In the genomic region with DNA sequence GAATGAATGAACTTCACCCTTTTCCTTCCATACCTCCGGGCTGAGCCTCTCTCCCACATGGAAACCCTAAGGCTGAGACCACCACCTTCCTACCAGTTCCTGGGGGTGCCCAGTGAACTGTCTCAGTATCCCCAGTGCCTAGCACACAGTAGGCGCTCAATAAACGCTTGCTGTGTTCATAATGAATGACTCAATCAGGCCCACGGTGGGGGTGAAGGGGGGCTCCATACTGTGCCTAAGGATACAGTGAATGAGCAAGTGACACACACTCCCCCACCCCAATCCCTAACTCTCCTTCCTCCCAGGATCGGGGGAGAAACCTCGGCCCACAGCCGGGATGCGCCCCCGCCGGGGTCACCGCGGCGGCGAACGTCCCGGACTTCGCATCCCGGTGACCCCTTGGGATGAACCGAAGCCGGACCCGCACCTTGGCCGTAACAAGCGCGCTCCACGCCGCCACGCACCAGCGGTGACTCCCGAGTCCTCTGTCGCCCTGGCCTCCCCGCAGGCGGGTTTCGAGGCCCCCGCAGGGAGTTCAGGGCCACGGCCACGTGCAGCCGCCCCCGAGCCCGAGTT, we compare ENCODE assay signal across 8 cellular contexts. TPM values are rescaled to one million over a fixed set of nuclear protein-coding genes. Genes with fewer than 3 reads are reported as not detected.
A peak's percentile ranks its signal among the peaks of the same experiment; 100 is the strongest.
DNase-seq lines count a peak whose midpoint lies in the region; ATAC-seq and TF ChIP-seq lines count a peak whose summit lies in the region.

No MANE protein-coding gene starts in this region.

- intact Hi-C loops in activated CD8-positive, alpha-beta T cell treated with anti-CD3 and anti-CD28 coated beads for 36 hours (cut with micrococcal nuclease), result no loop called here
- intact Hi-C loops in testis (cut with DNase I; ENCODE audit: low total_unique reads), result no loop called here
- intact Hi-C loops in adrenal gland (cut with DNase I), result no loop called here

- peak; percentile 7 for ATAC-seq in activated CD8-positive, alpha-beta T cell treated with anti-CD3 and anti-CD28 coated beads for 36 hours
- no peak for ATAC-seq in activated CD8-positive, alpha-beta T cell treated with anti-CD3 and anti-CD28 coated beads, Interleukin-2, amount 10 ng/mL, durations not matched to agents 7 days and 5 days

- H3K36me3 Mint-ChIP-seq in activated CD8-positive, alpha-beta T cell treated with anti-CD3 and anti-CD28 coated beads for 36 hours (ENCODE audit: low read depth), result no peaks in the 10 kb centered on the region
- no peaks in the 10 kb centered on the region for H3K36me3 Mint-ChIP-seq in activated CD8-positive, alpha-beta T cell treated with anti-CD3 and anti-CD28 coated beads, Interleukin-2, amount 10 ng/mL, durations not matched to agents 7 days and 5 days (ENCODE audit: low read depth)
- no peaks in the 10 kb centered on the region for H3K36me3 Mint-ChIP-seq in brain

- H3K9me3 ChIP-seq in testis (no peaks in the 10 kb centered on the region), adrenal gland (replicated peaks in 1 of 3) (no peaks in the 10 kb centered on the region)

- peak overlapping the region; percentile 58 for H3K4me3 Mint-ChIP-seq in activated CD8-positive, alpha-beta T cell treated with anti-CD3 and anti-CD28 coated beads for 36 hours
- no peak overlapping the region for H3K4me3 Mint-ChIP-seq in activated CD8-positive, alpha-beta T cell treated with anti-CD3 and anti-CD28 coated beads, Interleukin-2, amount 10 ng/mL, durations not matched to agents 7 days and 5 days
- peak overlapping the region; percentile 75 to 89 (median 83) for H3K4me3 Mint-ChIP-seq in brain

- H3K27me3 ChIP-seq in testis, result no peaks in the 10 kb centered on the region
- peaks cover 26% of the 10 kb centered on the region for H3K27me3 ChIP-seq in adrenal gland

- H3K27ac Mint-ChIP-seq in activated CD8-positive, alpha-beta T cell treated with anti-CD3 and anti-CD28 coated beads for 36 hours, result no peak overlapping the region
- no peak overlapping the region for H3K27ac Mint-ChIP-seq in activated CD8-positive, alpha-beta T cell treated with anti-CD3 and anti-CD28 coated beads, Interleukin-2, amount 10 ng/mL, durations not matched to agents 7 days and 5 days
- peak overlapping the region in 3 of 5 experiments; percentile 6 to 98 (median 16) for H3K27ac Mint-ChIP-seq in brain

- peaks cover 58% of the 10 kb centered on the region for H3K27me3 Mint-ChIP-seq in activated CD8-positive, alpha-beta T cell treated with anti-CD3 and anti-CD28 coated beads for 36 hours
- peaks cover 52% of the 10 kb centered on the region for H3K27me3 Mint-ChIP-seq in activated CD8-positive, alpha-beta T cell treated with anti-CD3 and anti-CD28 coated beads, Interleukin-2, amount 10 ng/mL, durations not matched to agents 7 days and 5 days (ENCODE audit: low read depth)
- H3K27me3 Mint-ChIP-seq in brain, result peaks cover 41% of the 10 kb centered on the region

- H3K4me1 ChIP-seq in testis, result peaks cover 3% of the 10 kb centered on the region
- peaks cover 4 to 10% of the 10 kb centered on the region in 2 donors for H3K4me1 ChIP-seq in adrenal gland (replicated peaks in 1 of 2)

- 8 to 30% methylated on average over 4 to 32 of the region's 39 CpGs for WGBS in testis, 2 donors
- WGBS in adrenal gland, 4 donors, result 6 to 12% (median 8%) methylated on average over 15 to 39 of the region's 39 CpGs

- CTCF ChIA-PET in activated CD8-positive, alpha-beta T cell treated with anti-CD3 and anti-CD28 coated beads for 36 hours (lab: Charles Lee), result no interaction called here
- CTCF ChIA-PET in activated CD8-positive, alpha-beta T cell treated with anti-CD3 and anti-CD28 coated beads, Interleukin-2, amount 10 ng/mL, durations not matched to agents 7 days and 5 days (lab: Charles Lee), result no interaction called here

- no peaks in the 10 kb centered on the region for H3K9me3 Mint-ChIP-seq in activated CD8-positive, alpha-beta T cell treated with anti-CD3 and anti-CD28 coated beads for 36 hours
- H3K9me3 Mint-ChIP-seq in activated CD8-positive, alpha-beta T cell treated with anti-CD3 and anti-CD28 coated beads, Interleukin-2, amount 10 ng/mL, durations not matched to agents 7 days and 5 days (ENCODE audit: insufficient read depth), result no peaks in the 10 kb centered on the region
- H3K9me3 Mint-ChIP-seq in brain, result no peaks in the 10 kb centered on the region

- peaks cover 11% of the 10 kb centered on the region for H3K4me1 Mint-ChIP-seq in activated CD8-positive, alpha-beta T cell treated with anti-CD3 and anti-CD28 coated beads for 36 hours (ENCODE audit: low read depth)
- peaks cover 5% of the 10 kb centered on the region for H3K4me1 Mint-ChIP-seq in activated CD8-positive, alpha-beta T cell treated with anti-CD3 and anti-CD28 coated beads, Interleukin-2, amount 10 ng/mL, durations not matched to agents 7 days and 5 days (ENCODE audit: low read depth)
- H3K4me1 Mint-ChIP-seq in brain, result peaks cover 58% of the 10 kb centered on the region

- TF ChIP-seq POLR2A in testis (IDR thresholded peaks at IDR 0.05) (no peak), adrenal gland (IDR thresholded peaks at IDR 0.05) (no peak)

- peak overlapping the region in 1 of 2 donors; percentile 10 for H3K27ac ChIP-seq in testis
- H3K27ac ChIP-seq in adrenal gland, result no peak overlapping the region

- no peak for TF ChIP-seq CTCF in activated CD8-positive, alpha-beta T cell treated with anti-CD3 and anti-CD28 coated beads for 36 hours (IDR thresholded peaks at IDR 0.05)
- TF ChIP-seq CTCF in brain (conservative IDR thresholded peaks at IDR 0.05), result no peak
- TF ChIP-seq CTCF in testis (IDR thresholded peaks at IDR 0.05), result no peak
- TF ChIP-seq CTCF in adrenal gland (IDR thresholded peaks at IDR 0.05), result no peak

- no peak for DNase-seq in activated CD8-positive, alpha-beta T cell treated with anti-CD3 and anti-CD28 coated beads for 36 hours
- no peak for DNase-seq in activated CD8-positive, alpha-beta T cell treated with anti-CD3 and anti-CD28 coated beads, Interleukin-2, amount 10 ng/mL, durations not matched to agents 7 days and 5 days
- DNase-seq in left kidney (ENCODE audit: low read depth, low spot score), result peak; percentile 45
- DNase-seq in testis, result no peak
- no peak for DNase-seq in ureter (ENCODE audit: low spot score)
- no peak for DNase-seq in adrenal gland
- DNase-seq in stimulated activated CD4-positive, alpha-beta T cell treated with anti-CD3 and anti-CD28 coated beads, Interleukin-2, amount 100 ng/mL, for 24 hours, result no peak

- POLR2A ChIA-PET in activated CD8-positive, alpha-beta T cell treated with anti-CD3 and anti-CD28 coated beads for 36 hours (lab: Charles Lee), result no interaction called here
- POLR2A ChIA-PET in activated CD8-positive, alpha-beta T cell treated with anti-CD3 and anti-CD28 coated beads, Interleukin-2, amount 10 ng/mL, durations not matched to agents 7 days and 5 days (lab: Charles Lee), result no interaction called here

- peak overlapping the region; percentile 51 to 77 for H3K4me3 ChIP-seq in testis
- peak overlapping the region in 1 of 4 donors; percentile 42 for H3K4me3 ChIP-seq in adrenal gland

- H3K36me3 ChIP-seq in testis (ENCODE audit: low read depth, missing control alignments), result no peaks in the 10 kb centered on the region
- H3K36me3 ChIP-seq in adrenal gland (replicated peaks in 1 of 2), result no peaks in the 10 kb centered on the region

RNA-seq across cellular contexts. Expression of a gene that starts 0.6 kb away (rescaled TPM):
- total RNA-seq in activated CD8-positive, alpha-beta T cell treated with anti-CD3 and anti-CD28 coated beads for 36 hours, result 1 to 10 TPM; 1.8 TPM
- not detected for total RNA-seq in activated CD8-positive, alpha-beta T cell treated with anti-CD3 and anti-CD28 coated beads, Interleukin-2, amount 10 ng/mL, durations not matched to agents 7 days and 5 days
- polyA plus RNA-seq in brain (ENCODE audit: insufficient read depth, low read depth, low replicate concordance) (2.1 TPM), testis (ENCODE audit: insufficient read depth, low read depth, low replicate concordance) (20.9 TPM), adrenal gland (1 to 10 TPM in 2 of 3 donors, under 1 TPM in 1; 0.95 to 5.3 (median 1.3) TPM)
- total RNA-seq in testis (10 to 100 TPM; 35.8 to 78.2 TPM), ureter (22.4 TPM), adrenal gland (1 to 10 TPM in 3 of 8 donors, under 1 TPM in 2, not detected in 3; 0.14 to 4.7 (median 1.7) TPM)

Comparison
In these comparisons a context has a peak if more than half of its experiments do, and no peak if none do; other contexts are left out.
1. H3K27ac Mint-ChIP-seq: peak in brain (3 of 5); none in activated CD8-positive, alpha-beta T cell treated with anti-CD3 and anti-CD28 coated beads for 36 hours (single experiment) and activated CD8-positive, alpha-beta T cell treated with anti-CD3 and anti-CD28 coated beads, Interleukin-2, amount 10 ng/mL, durations not matched to agents 7 days and 5 days (single experiment).